ENCODE assay signal across 8 cellular contexts in genomic region chr6:1624848-1625341, GRCh38. TPM values are rescaled to one million over a fixed set of nuclear protein-coding genes. Genes with fewer than 3 reads are reported as not detected.
DNase-seq lines count a peak whose midpoint lies in the region; ATAC-seq, FAIRE-seq and TF ChIP-seq lines count a peak whose summit lies in the region.
"Had no signal": no experiment of that assay in that cellular context is flagged by ENCODE, and none has a peak within 500 bp of the region (broad histone marks: within the 10 kb centered on the region; RNA-seq: fewer than 3 reads in every experiment).

No MANE protein-coding gene starts in this region.

- peak overlapping the region; percentile 81 for H3K4me2 ChIP-seq in GM23338

- WGBS in heart left ventricle, 4 donors, result 0 to 2% (median 1%) methylated on average over 26 to 41 of the region's 41 CpGs

- no peak overlapping the region for H2AFZ ChIP-seq in GM23338

- peak overlapping the region; percentile 61 for H3K4me3 Mint-ChIP-seq in GM23338
- peak overlapping the region; percentile 53 for H3K4me3 Mint-ChIP-seq in activated CD8-positive, alpha-beta T cell treated with anti-CD3 and anti-CD28 coated beads for 36 hours
- peak overlapping the region; percentile 18 for H3K4me3 Mint-ChIP-seq in progenitor cell of endocrine pancreas (ENCODE audit: low read depth)

- H3K27ac Mint-ChIP-seq in GM23338 (no peak overlapping the region), progenitor cell of endocrine pancreas (peak overlapping the region; percentile 26)
- no peak overlapping the region for H3K27ac Mint-ChIP-seq in activated CD8-positive, alpha-beta T cell treated with anti-CD3 and anti-CD28 coated beads for 36 hours

- H3K27me3 Mint-ChIP-seq in GM23338 (ENCODE audit: insufficient read depth, low read depth, poor library complexity), result peaks cover 97% of the 10 kb centered on the region
- H3K27me3 Mint-ChIP-seq in activated CD8-positive, alpha-beta T cell treated with anti-CD3 and anti-CD28 coated beads for 36 hours, result peaks cover 65% of the 10 kb centered on the region
- H3K27me3 Mint-ChIP-seq in progenitor cell of endocrine pancreas, result peaks cover 81% of the 10 kb centered on the region

- no peak for FAIRE-seq in RCC 7860 (lab: Jason Lieb, UNC)

- H3K4me1 ChIP-seq in GM23338 (ENCODE audit: insufficient read depth) (peaks cover 29% of the 10 kb centered on the region), heart left ventricle (peaks cover 0 to 26% (median 11%) of the 10 kb centered on the region in 12 donors)

- peaks cover 99% of the 10 kb centered on the region for H3K27me3 ChIP-seq in GM23338 (ENCODE audit: insufficient read depth)
- H3K27me3 ChIP-seq in heart left ventricle, result peaks cover 0 to 68% (median 39%) of the 10 kb centered on the region in 9 donors

- peak; percentile 61 for DNase-seq in GM23338 (ENCODE audit: low spot score)
- no peak for DNase-seq in activated CD8-positive, alpha-beta T cell treated with anti-CD3 and anti-CD28 coated beads for 36 hours
- peak in 1 of 5 donors; percentile 41 for DNase-seq in heart left ventricle
- no peak for DNase-seq in progenitor cell of endocrine pancreas (ENCODE audit: low spot score, unreplicated experiment)
- no peak for DNase-seq in RCC 7860 (ENCODE audit: low spot score)
- no peak for DNase-seq in NCI-H1436 (lab: John Stamatoyannopoulos, UW)

- H3K9me3 Mint-ChIP-seq in GM23338 (no peaks in the 10 kb centered on the region), progenitor cell of endocrine pancreas (ENCODE audit: low read depth) (no peaks in the 10 kb centered on the region)
- H3K9me3 Mint-ChIP-seq in activated CD8-positive, alpha-beta T cell treated with anti-CD3 and anti-CD28 coated beads for 36 hours, result no peaks in the 10 kb centered on the region

- ATAC-seq in GM23338, result peak; percentile 7
- ATAC-seq in activated CD8-positive, alpha-beta T cell treated with anti-CD3 and anti-CD28 coated beads for 36 hours, result peak; percentile 31
- ATAC-seq in heart left ventricle, result peak; percentile 57 to 83 (median 82)
- ATAC-seq in HG03095 (IDR thresholded peaks at IDR 0.05; ENCODE audit: unreplicated experiment), result no peak

- 0 out of 2 replicates have a peak, but pooled peaks cover 12% of the 10 kb centered on the region for H3F3A ChIP-seq in GM23338 (replicated peaks; ENCODE audit: low read depth)

- POLR2A ChIA-PET in activated CD8-positive, alpha-beta T cell treated with anti-CD3 and anti-CD28 coated beads for 36 hours (lab: Charles Lee), result interaction anchor here (0.6 kb wide), 1 partner anchor 251 kb away, joined by 3 read pairs; no protein-coding TSS in a partner anchor

- no peak overlapping the region for H3K27ac ChIP-seq in GM23338 (ENCODE audit: low read depth)
- peak overlapping the region in 11 of 12 donors; percentile 41 to 90 (median 73) for H3K27ac ChIP-seq in heart left ventricle

- H3K36me3 ChIP-seq in GM23338 (ENCODE audit: insufficient read depth) (no peaks in the 10 kb centered on the region), heart left ventricle (no peaks in the 10 kb centered on the region)

- no peak for TF ChIP-seq CTCF in GM23338 (conservative IDR thresholded peaks at IDR 0.05; ENCODE audit: low read depth in 2 of 2)
- no peak for TF ChIP-seq CTCF in activated CD8-positive, alpha-beta T cell treated with anti-CD3 and anti-CD28 coated beads for 36 hours (IDR thresholded peaks at IDR 0.05)
- no peak for TF ChIP-seq CTCF in heart left ventricle (IDR thresholded peaks at IDR 0.05)
- TF ChIP-seq CTCF in progenitor cell of endocrine pancreas (IDR thresholded peaks at IDR 0.05; ENCODE audit: unreplicated experiment), result no peak

- no peaks in the 10 kb centered on the region for H3K9me3 ChIP-seq in heart left ventricle

- H3K9me2 ChIP-seq in GM23338 (ENCODE audit: insufficient read depth), result no peaks in the 10 kb centered on the region

- intact Hi-C loops in activated CD8-positive, alpha-beta T cell treated with anti-CD3 and anti-CD28 coated beads for 36 hours (cut with micrococcal nuclease), result no loop called here
- intact Hi-C loops in heart left ventricle (cut with DNase I), result loop anchor here in 1 of 10 donors (5.0 kb wide), 1 partner anchor 62 kb away; no protein-coding TSS in a partner anchor

- H3K4me3 ChIP-seq in GM23338 (peak overlapping the region; percentile 57), heart left ventricle (peak overlapping the region; percentile 34 to 86 (median 64))

- peaks cover 59% of the 10 kb centered on the region for H4K20me1 ChIP-seq in GM23338 (replicated peaks; ENCODE audit: insufficient read depth)

- no peaks in the 10 kb centered on the region for H3K79me2 ChIP-seq in GM23338 (replicated peaks; ENCODE audit: insufficient read depth)

- no peaks in the 10 kb centered on the region; the same call in 2 of the 3 replicates for H3K36me3 Mint-ChIP-seq in GM23338 (ENCODE audit: low read depth)
- peaks cover 17% of the 10 kb centered on the region for H3K36me3 Mint-ChIP-seq in activated CD8-positive, alpha-beta T cell treated with anti-CD3 and anti-CD28 coated beads for 36 hours (ENCODE audit: low read depth)
- H3K36me3 Mint-ChIP-seq in progenitor cell of endocrine pancreas (ENCODE audit: insufficient read depth), result peaks cover 3% of the 10 kb centered on the region

- CTCF ChIA-PET in activated CD8-positive, alpha-beta T cell treated with anti-CD3 and anti-CD28 coated beads for 36 hours (lab: Charles Lee), result interaction anchor here (0.9 to 3.6 kb wide), 4 partner anchors 7 to 479 kb away, joined by 3 to 19 read pairs (median 6); no protein-coding TSS in a partner anchor

- peaks cover 18% of the 10 kb centered on the region for H3K4me1 Mint-ChIP-seq in GM23338
- peaks cover 9% of the 10 kb centered on the region for H3K4me1 Mint-ChIP-seq in activated CD8-positive, alpha-beta T cell treated with anti-CD3 and anti-CD28 coated beads for 36 hours (ENCODE audit: low read depth)
- peaks cover 3% of the 10 kb centered on the region for H3K4me1 Mint-ChIP-seq in progenitor cell of endocrine pancreas (ENCODE audit: low read depth)

- no peak for TF ChIP-seq POLR2A in heart left ventricle (IDR thresholded peaks at IDR 0.05)

TF ChIP-seq in GM23338, 12 proteins besides CTCF, POLR2A, EP300 and RAD21:
- TF ChIP-seq EZH2phosphoT487 (IDR thresholded peaks at IDR 0.05; ENCODE audit: unreplicated experiment), result peak; percentile 40
- TF ChIP-seq STAT1 (IDR thresholded peaks at IDR 0.05; ENCODE audit: unreplicated experiment), result no peak
TF ChIP-seq in GM23338: peak in this region for 1.

RNA-seq across cellular contexts. Expression of gene FOXC1, which starts 15.2 kb away (rescaled TPM):
- 0.10 and 0.27 TPM in 2 replicates for total RNA-seq in GM23338 (2014; rRNA removed; shearing (Covaris generic))
- polyA plus RNA-seq in GM23338 (2016; fragmentation: Nextera tagmentation; extraction: Ambion mirVana) (0.13 and 0.21 TPM in 2 replicates), heart left ventricle (1 to 10 TPM; 2.1 to 2.9 TPM)
- total RNA-seq in activated CD8-positive, alpha-beta T cell treated with anti-CD3 and anti-CD28 coated beads for 36 hours, result under 1 TPM in 1 of 2 experiments, not detected in 1; 0.16 TPM
- total RNA-seq in heart left ventricle (1 to 10 TPM; 1.8 to 6.3 (median 3.5) TPM), progenitor cell of endocrine pancreas (0.46 and 1.1 TPM in 2 replicates)
- total RNA-seq: T-helper 2 cell treated with Interferon-gamma antibody and Interleukin-4, amounts not matched to agents 100 ng/mL and 5 ng/mL, for 36 hours had no signal
